Comparison of ENCODE assay signal across 1 cellular context in genomic region chr20:40319056-40319455, GRCh38.
TF ChIP-seq lines count a peak whose summit lies in the region.

No MANE protein-coding gene starts in this region.

TF ChIP-seq in H1, 55 proteins besides CTCF, POLR2A, EP300 and RAD21:
- no peak for TF ChIP-seq SP4 (IDR thresholded peaks at IDR 0.05; ENCODE audit: low read length)
- TF ChIP-seq, protein P1, sequence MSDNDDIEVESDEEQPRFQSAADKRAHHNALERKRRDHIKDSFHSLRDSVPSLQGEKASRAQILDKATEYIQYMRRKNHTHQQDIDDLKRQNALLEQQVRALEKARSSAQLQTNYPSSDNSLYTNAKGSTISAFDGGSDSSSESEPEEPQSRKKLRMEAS (IDR thresholded peaks at IDR 0.05): no peak
- TF ChIP-seq CBX8 (IDR thresholded peaks at IDR 0.05; ENCODE audit: borderline replicate concordance, low read depth, low read length): no peak
- TF ChIP-seq CEBPB (IDR thresholded peaks at IDR 0.05; ENCODE audit: low read depth, low read length): no peak
- TF ChIP-seq TAF7 (optimal IDR thresholded peaks at IDR 0.05; ENCODE audit: borderline replicate concordance, low read depth, low read length): no peak
- no peak for TF ChIP-seq SIN3A (conservative IDR thresholded peaks at IDR 0.05 in 1 of 2, IDR thresholded peaks at IDR 0.05 in 1 of 2; ENCODE audit: low read depth in 1 of 2, low read length in 2 of 2)
- no peak for TF ChIP-seq RNF2 (IDR thresholded peaks at IDR 0.05; ENCODE audit: borderline replicate concordance, low read depth, low read length, missing control alignments, poor library complexity, severe bottlenecking)
TF ChIP-seq in H1: peak in this region for 0.
